16 cellular contexts compared by ENCODE assay signal in the genomic region with DNA sequence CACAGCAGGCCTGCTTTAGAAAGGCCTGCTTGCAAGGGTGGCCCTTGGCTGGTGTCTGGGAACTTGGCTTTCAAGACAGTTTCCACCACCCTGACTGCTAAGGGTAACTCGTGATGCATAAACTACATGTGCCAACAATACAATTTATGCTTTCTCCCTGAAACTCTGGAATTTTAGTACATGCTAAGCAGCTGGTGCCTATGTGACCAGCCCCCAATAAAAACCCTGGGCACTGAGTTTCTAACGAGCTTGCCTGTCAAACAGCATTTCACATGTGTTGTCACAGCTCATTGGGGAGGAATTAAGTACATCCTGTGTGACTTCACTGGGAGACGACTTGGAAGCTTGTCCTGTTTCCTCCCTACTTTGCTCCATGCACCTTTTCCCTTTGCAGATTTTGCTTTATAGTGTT.
DNase-seq lines count a peak whose midpoint lies in the region; ATAC-seq and TF ChIP-seq lines count a peak whose summit lies in the region.
"Had no signal": no experiment of that assay in that cellular context is flagged by ENCODE, and none has a peak within 500 bp of the region (broad histone marks: within the 10 kb centered on the region; RNA-seq: fewer than 3 reads in every experiment).

No MANE protein-coding gene starts in this region.

- H3K27ac Mint-ChIP-seq in nephron: peak overlapping the region; percentile 38 to 78 (median 69)
- H3K27ac Mint-ChIP-seq: activated CD4-positive, alpha-beta T cell treated with anti-CD3 and anti-CD28 coated beads, Interleukin-2, amount 10 ng/mL, durations not matched to agents 7 days and 5 days; progenitor cell of endocrine pancreas; T-helper 17 cell had no signal

- ATAC-seq in GM18498 (IDR thresholded peaks at IDR 0.05; ENCODE audit: unreplicated experiment): no peak
- ATAC-seq in GM21423 (IDR thresholded peaks at IDR 0.05; ENCODE audit: unreplicated experiment): no peak
- ATAC-seq: K562, T-helper 17 cell had no signal

- H3K9me3 ChIP-seq in MG63: no peaks in the 10 kb centered on the region

- peak; percentile 90 for DNase-seq in BJ (ENCODE audit: low read depth)
- DNase-seq in MG63: peak; percentile 4
- DNase-seq in epithelial cell of proximal tubule (ENCODE audit: low read depth): peak; percentile 41
- no peak for DNase-seq in activated CD8-positive, alpha-beta memory T cell treated with anti-CD3 and anti-CD28 coated beads, Interleukin-2, amount 50 U/mL, for 48 hours
- no peak for DNase-seq in NCI-H1417 treated with DMSO at 0.1 percent for 48 hours (lab: John Stamatoyannopoulos, UW)
- DNase-seq: activated CD4-positive, alpha-beta T cell treated with anti-CD3 and anti-CD28 coated beads, Interleukin-2, amount 10 ng/mL, durations not matched to agents 7 days and 5 days; brain microvascular endothelial cell; midbrain; NCI-H2029; stimulated activated naive CD4-positive, alpha-beta T cell; T-helper 17 cell had no signal

- H3K4me3 ChIP-seq in BJ (ENCODE audit: low read depth, low read length) (no peak overlapping the region), MG63 (no peak overlapping the region), epithelial cell of proximal tubule (ENCODE audit: low read depth, low read length) (no peak overlapping the region)
- H3K4me3 ChIP-seq: K562 had no signal

- no peaks in the 10 kb centered on the region for H3K36me3 ChIP-seq in BJ (ENCODE audit: control insufficient read depth, insufficient read depth, low read length)
- H3K36me3 ChIP-seq in MG63: no peaks in the 10 kb centered on the region
- H3K36me3 ChIP-seq: brain microvascular endothelial cell had no signal

- peaks cover 7% of the 10 kb centered on the region for H3K9me3 Mint-ChIP-seq in nephron
- H3K9me3 Mint-ChIP-seq: activated CD4-positive, alpha-beta T cell treated with anti-CD3 and anti-CD28 coated beads, Interleukin-2, amount 10 ng/mL, durations not matched to agents 7 days and 5 days had no signal

- no peak for TF ChIP-seq CTCF in BJ (IDR thresholded peaks at IDR 0.05; ENCODE audit: insufficient read depth, low read depth, low read length)
- no peak for TF ChIP-seq CTCF in epithelial cell of proximal tubule (conservative IDR thresholded peaks at IDR 0.05; ENCODE audit: low read depth, low read length)
- TF ChIP-seq CTCF in nephron (IDR thresholded peaks at IDR 0.05; ENCODE audit: unreplicated experiment in 3 of 3): no peak

- H3K27me3 ChIP-seq in BJ (ENCODE audit: control insufficient read depth, insufficient read depth, low read length) (no peaks in the 10 kb centered on the region), MG63 (no peaks in the 10 kb centered on the region)
- H3K27me3 ChIP-seq: brain microvascular endothelial cell had no signal

- H3K27me3 Mint-ChIP-seq in nephron (ENCODE audit: low read depth): no peaks in the 10 kb centered on the region
- H3K27me3 Mint-ChIP-seq: activated CD4-positive, alpha-beta T cell treated with anti-CD3 and anti-CD28 coated beads, Interleukin-2, amount 10 ng/mL, durations not matched to agents 7 days and 5 days; progenitor cell of endocrine pancreas; T-helper 17 cell had no signal

- POLR2A ChIA-PET in BJ (lab: Charles Lee): interaction anchor here (0.6 kb wide), 1 partner anchor 160 kb away, joined by 3 read pairs; no protein-coding TSS in a partner anchor

- H3K4me1 Mint-ChIP-seq in nephron: peaks cover 41% of the 10 kb centered on the region

- no peaks in the 10 kb centered on the region for H3K36me3 Mint-ChIP-seq in nephron (ENCODE audit: low read depth)

- CTCF ChIA-PET in BJ (lab: Yijun Ruan, JAX): no interaction called here

- no peak overlapping the region for H3K4me3 Mint-ChIP-seq in nephron
- H3K4me3 Mint-ChIP-seq: activated CD4-positive, alpha-beta T cell treated with anti-CD3 and anti-CD28 coated beads, Interleukin-2, amount 10 ng/mL, durations not matched to agents 7 days and 5 days; T-helper 17 cell had no signal

Comparison
In these comparisons a context has a peak if more than half of its experiments do, and no peak if none do; other contexts are left out.
1. DNase-seq: peak in BJ (single experiment), MG63 (single experiment) and epithelial cell of proximal tubule (single experiment); none in activated CD8-positive, alpha-beta memory T cell treated with anti-CD3 and anti-CD28 coated beads, Interleukin-2, amount 50 U/mL, for 48 hours (single experiment) and NCI-H1417 treated with DMSO at 0.1 percent for 48 hours (single experiment).